In the genomic region with DNA sequence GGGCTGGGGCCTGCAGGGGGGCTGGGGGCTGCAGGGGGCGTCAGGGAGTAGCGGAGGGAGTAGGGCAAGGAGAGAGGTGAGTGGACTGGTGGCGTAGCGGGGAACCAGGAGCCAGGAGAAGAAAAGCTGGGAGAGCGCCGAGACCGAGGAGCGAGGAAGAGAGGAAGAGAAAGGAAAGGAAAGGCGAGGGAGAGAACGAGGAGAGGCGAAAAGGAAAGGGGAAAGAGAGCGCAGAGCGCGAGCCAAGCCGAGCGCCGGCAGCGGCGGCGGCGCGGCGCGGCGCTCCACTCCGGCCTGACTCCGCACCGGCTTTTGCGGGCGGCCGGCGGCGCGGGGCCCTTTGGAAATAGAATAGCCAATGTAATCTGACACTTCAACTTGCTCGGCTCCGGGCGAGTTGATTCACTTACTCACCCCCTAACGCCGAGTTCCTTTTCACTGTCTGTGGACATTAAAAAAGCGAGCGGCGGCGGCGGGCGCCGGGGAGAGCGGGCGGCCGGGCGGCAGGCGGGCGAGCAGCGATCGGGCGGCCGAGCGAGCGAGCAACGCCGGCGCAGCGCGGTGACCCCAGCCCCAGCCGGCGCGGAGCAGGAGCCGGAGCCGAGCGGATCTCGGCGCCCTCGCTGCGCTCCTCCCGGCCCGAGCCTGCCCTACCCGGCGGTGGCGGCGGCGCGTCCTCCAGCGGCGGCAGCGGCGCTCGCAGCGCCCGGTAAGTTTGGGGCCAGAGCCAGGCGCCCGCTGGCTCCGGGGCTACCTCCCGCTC, we compare ENCODE assay signal across 8 cellular contexts. TPM values are rescaled to one million over a fixed set of nuclear protein-coding genes. Genes with fewer than 3 reads are reported as not detected.
DNase-seq lines count a peak whose midpoint lies in the region; FAIRE-seq and TF ChIP-seq lines count a peak whose summit lies in the region.

A gene with protein sequence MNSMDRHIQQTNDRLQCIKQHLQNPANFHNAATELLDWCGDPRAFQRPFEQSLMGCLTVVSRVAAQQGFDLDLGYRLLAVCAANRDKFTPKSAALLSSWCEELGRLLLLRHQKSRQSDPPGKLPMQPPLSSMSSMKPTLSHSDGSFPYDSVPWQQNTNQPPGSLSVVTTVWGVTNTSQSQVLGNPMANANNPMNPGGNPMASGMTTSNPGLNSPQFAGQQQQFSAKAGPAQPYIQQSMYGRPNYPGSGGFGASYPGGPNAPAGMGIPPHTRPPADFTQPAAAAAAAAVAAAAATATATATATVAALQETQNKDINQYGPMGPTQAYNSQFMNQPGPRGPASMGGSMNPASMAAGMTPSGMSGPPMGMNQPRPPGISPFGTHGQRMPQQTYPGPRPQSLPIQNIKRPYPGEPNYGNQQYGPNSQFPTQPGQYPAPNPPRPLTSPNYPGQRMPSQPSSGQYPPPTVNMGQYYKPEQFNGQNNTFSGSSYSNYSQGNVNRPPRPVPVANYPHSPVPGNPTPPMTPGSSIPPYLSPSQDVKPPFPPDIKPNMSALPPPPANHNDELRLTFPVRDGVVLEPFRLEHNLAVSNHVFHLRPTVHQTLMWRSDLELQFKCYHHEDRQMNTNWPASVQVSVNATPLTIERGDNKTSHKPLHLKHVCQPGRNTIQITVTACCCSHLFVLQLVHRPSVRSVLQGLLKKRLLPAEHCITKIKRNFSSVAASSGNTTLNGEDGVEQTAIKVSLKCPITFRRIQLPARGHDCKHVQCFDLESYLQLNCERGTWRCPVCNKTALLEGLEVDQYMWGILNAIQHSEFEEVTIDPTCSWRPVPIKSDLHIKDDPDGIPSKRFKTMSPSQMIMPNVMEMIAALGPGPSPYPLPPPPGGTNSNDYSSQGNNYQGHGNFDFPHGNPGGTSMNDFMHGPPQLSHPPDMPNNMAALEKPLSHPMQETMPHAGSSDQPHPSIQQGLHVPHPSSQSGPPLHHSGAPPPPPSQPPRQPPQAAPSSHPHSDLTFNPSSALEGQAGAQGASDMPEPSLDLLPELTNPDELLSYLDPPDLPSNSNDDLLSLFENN (plus strand): TSS at position 405 of the 763 bp plus-strand sequence. CDS start 132,667 bp downstream, outside the sequence.

- peaks cover 23% of the 10 kb centered on the region for H3K4me1 ChIP-seq in SJCRH30
- peaks cover 19 to 41% of the 10 kb centered on the region in 2 donors for H3K4me1 ChIP-seq in neuronal stem cell (ENCODE audit: control insufficient read depth in 2 of 2, insufficient read depth in 1 of 2, low read depth in 1 of 2, low read length in 2 of 2)

- H3K9ac ChIP-seq in neuronal stem cell (ENCODE audit: low read depth, low read length, poor library complexity), result peak within 1 kb of the TSS; percentile 98

- H3K4me3 ChIP-seq in SJCRH30, result peak within 1 kb of the TSS; percentile 89
- peak within 1 kb of the TSS; percentile 76 to 90 for H3K4me3 ChIP-seq in neuronal stem cell (ENCODE audit: low read length in 2 of 2)

- H3K79me1 ChIP-seq in neuronal stem cell (ENCODE audit: low read depth, low read length), result peaks cover 15% of the 10 kb centered on the region

- H3K23ac ChIP-seq in neuronal stem cell (ENCODE audit: low read depth, low read length, poor library complexity), result peak within 1 kb of the TSS; percentile 80

- no peak within 1 kb of the TSS for H4K91ac ChIP-seq in neuronal stem cell (ENCODE audit: low read depth, low read length, poor library complexity)

- FAIRE-seq in H54 (lab: Jason Lieb, UNC), result no peak
- no peak for FAIRE-seq in frontal cortex (lab: Jason Lieb, UNC)

- H3K27me3 ChIP-seq in SJCRH30, result no peaks in the 10 kb centered on the region
- H3K27me3 ChIP-seq in neuronal stem cell (ENCODE audit: control insufficient read depth in 3 of 3, insufficient read depth in 3 of 3, low read depth in 1 of 3, low read length in 3 of 3), result peaks cover 0 to 2% (median 0%) of the 10 kb centered on the region in 3 experiments

- no CpG with 5 or more reads among the region's 92 CpGs for WGBS in neuronal stem cell (ENCODE audit: extremely low coverage in 2 of 2, insufficient read length in 2 of 2, insufficient replicate concordance in 1 of 2), 2 donors

- no peak within 1 kb of the TSS for H3K4ac ChIP-seq in neuronal stem cell (ENCODE audit: low read length)

- peak within 1 kb of the TSS; percentile 94 for H2BK12ac ChIP-seq in neuronal stem cell (ENCODE audit: low read length)

- H2BK120ac ChIP-seq in neuronal stem cell (ENCODE audit: low read depth, low read length), result peak within 1 kb of the TSS; percentile 93

- H4K8ac ChIP-seq in neuronal stem cell (ENCODE audit: low read depth, low read length), result no peak within 1 kb of the TSS

- H2AFZ ChIP-seq in neuronal stem cell (ENCODE audit: low read length), result peak within 1 kb of the TSS; percentile 99

- no peak within 1 kb of the TSS for H3K14ac ChIP-seq in neuronal stem cell (ENCODE audit: low read length)

- H2BK5ac ChIP-seq in neuronal stem cell (ENCODE audit: low read length), result peak within 1 kb of the TSS; percentile 84

- H3K4me2 ChIP-seq in neuronal stem cell (ENCODE audit: insufficient read depth, low read length, poor library complexity, severe bottlenecking), result peak within 1 kb of the TSS; percentile 99

- TF ChIP-seq CTCF in subcutaneous adipose tissue (IDR thresholded peaks at IDR 0.05; ENCODE audit: low read depth), result no peak

- no peaks in the 10 kb centered on the region for H3K36me3 ChIP-seq in SJCRH30
- H3K36me3 ChIP-seq in neuronal stem cell (replicated peaks in 1 of 2; ENCODE audit: control insufficient read depth in 2 of 2, insufficient read depth in 2 of 2, low read length in 2 of 2), result peaks cover 0 to under 1% of the 10 kb centered on the region in 2 donors

- peak within 1 kb of the TSS; percentile 99 for H3K18ac ChIP-seq in neuronal stem cell (ENCODE audit: low read length)

- peak within 1 kb of the TSS; percentile 91 for H2BK15ac ChIP-seq in neuronal stem cell (ENCODE audit: low read length)

- peak within 1 kb of the TSS; percentile 78 for H2AK5ac ChIP-seq in neuronal stem cell (ENCODE audit: low read depth, low read length)

- H3K27ac ChIP-seq in SJCRH30 (peak within 1 kb of the TSS; percentile 30; the same call in 1 of the 2 replicates), neuronal stem cell (replicated peaks; ENCODE audit: low read length) (peak within 1 kb of the TSS; percentile 93)

- DNase-seq in ELR (ENCODE audit: low read depth) (peak; percentile 96), H54 (ENCODE audit: insufficient read length, low spot score) (peak; percentile 98), LoVo (ENCODE audit: low spot score) (peak; percentile 92), SJCRH30 (peak; percentile 89 to 93), frontal cortex (ENCODE audit: low spot score in 2 of 2) (peak; percentile 89 to 93), neuronal stem cell (ENCODE audit: low spot score) (peak; percentile 89)
- peak; percentile 85 for DNase-seq in activated naive CD4-positive, alpha-beta T cell treated with Interleukin-2 at 50 U/mL for 16 hours

- peak; percentile 66 for TF ChIP-seq POLR2A in H54 (IDR thresholded peaks at IDR 0.05; ENCODE audit: low read depth, low read length)

- no peaks in the 10 kb centered on the region for H3K9me3 ChIP-seq in SJCRH30 (replicated peaks)
- H3K9me3 ChIP-seq in neuronal stem cell (replicated peaks in 1 of 2; ENCODE audit: control insufficient read depth in 2 of 2, insufficient read depth in 1 of 2, low read depth in 1 of 2, low read length in 2 of 2), result no peaks in the 10 kb centered on the region

RNA-seq across cellular contexts. Expression of the gene that starts here (rescaled TPM):
- 11.5 and 13.6 TPM in 2 replicates for total RNA-seq in SJCRH30 (2014; rRNA removed; shearing (Covaris generic))
- total RNA-seq in frontal cortex (19.6 TPM), subcutaneous adipose tissue (10 to 100 TPM; 38.1 to 70.6 (median 51.4) TPM)
- 21.6 TPM for polyA plus RNA-seq in neuronal stem cell (2013, experiment 1 of 2)
- polyA plus RNA-seq in neuronal stem cell (2013, experiment 2 of 2), result 24.3 TPM

Comparison
In these comparisons a context has a peak if more than half of its experiments do, and no peak if none do; other contexts are left out.
1. Peak in every context shown above with its lines: DNase-seq, H3K4me3 ChIP-seq and H3K27ac ChIP-seq.